ENCODE assay signal across 8 cellular contexts in genomic region chr17:8382880-8383142, GRCh38. TPM values are rescaled to one million over a fixed set of nuclear protein-coding genes. Genes with fewer than 3 reads are reported as not detected.
DNase-seq lines count a peak whose midpoint lies in the region; ATAC-seq and TF ChIP-seq lines count a peak whose summit lies in the region.

No MANE protein-coding gene starts in this region.

- H3K9ac ChIP-seq in Loucy (ENCODE audit: low read depth, low read length, poor library complexity, severe bottlenecking) (peak overlapping the region; percentile 91), neural progenitor cell (peak overlapping the region; percentile 99)

- H3K4me2 ChIP-seq in Loucy (ENCODE audit: low read depth, low read length, poor library complexity, severe bottlenecking) (peak overlapping the region; percentile 99), neural progenitor cell (peak overlapping the region; percentile 93)

- DNase-seq in CD8-positive, alpha-beta memory T cell: no peak
- DNase-seq in endothelial cell (ENCODE audit: low spot score) (no peak), neural progenitor cell (ENCODE audit: low spot score) (no peak), GM20000 (ENCODE audit: low spot score) (no peak), DMS79 treated with DMSO at 0.1 percent for 48 hours (lab: John Stamatoyannopoulos, UW) (no peak), cerebellar nuclear complex (lab: John Stamatoyannopoulos, UW) (no peak)

- H3K27me3 Mint-ChIP-seq in CD8-positive, alpha-beta memory T cell: peaks cover 0 to 2% of the 10 kb centered on the region in 2 donors
- H3K27me3 Mint-ChIP-seq in endothelial cell (ENCODE audit: unreplicated experiment): peaks cover 19% of the 10 kb centered on the region
- H3K27me3 Mint-ChIP-seq in neural progenitor cell (ENCODE audit: insufficient read depth, low read depth): no peaks in the 10 kb centered on the region

- TF ChIP-seq CTCF in Loucy (conservative IDR thresholded peaks at IDR 0.05; ENCODE audit: low read length): no peak
- no peak for TF ChIP-seq CTCF in endothelial cell (IDR thresholded peaks at IDR 0.05; ENCODE audit: unreplicated experiment)
- TF ChIP-seq CTCF in neural progenitor cell (IDR thresholded peaks at IDR 0.05): no peak
- no peak for TF ChIP-seq CTCF in GM20000 (IDR thresholded peaks at IDR 0.05; ENCODE audit: extremely low read depth, missing control alignments)

- peaks cover 15% of the 10 kb centered on the region; the same call in 1 of the 2 replicates for H3F3A ChIP-seq in Loucy (ENCODE audit: low read depth)
- H3F3A ChIP-seq in neural progenitor cell (ENCODE audit: low read depth): peaks cover 60% of the 10 kb centered on the region

- no peak overlapping the region for H2AFZ ChIP-seq in Loucy (ENCODE audit: low read length)
- H2AFZ ChIP-seq in neural progenitor cell (replicated peaks): peak overlapping the region; percentile 59

- H3K4me1 ChIP-seq in CD8-positive, alpha-beta memory T cell (ENCODE audit: insufficient read depth, low read length): peaks cover 48% of the 10 kb centered on the region
- H3K4me1 ChIP-seq in Loucy (ENCODE audit: insufficient read depth, low read length, poor library complexity, severe bottlenecking) (peaks cover 41% of the 10 kb centered on the region), neural progenitor cell (peaks cover 17% of the 10 kb centered on the region)

- peak overlapping the region; percentile 90 for H3K4me3 ChIP-seq in CD8-positive, alpha-beta memory T cell (ENCODE audit: low read length)
- peak overlapping the region; percentile 87 for H3K4me3 ChIP-seq in Loucy (ENCODE audit: low read length, poor library complexity, severe bottlenecking)
- peak overlapping the region; percentile 91 for H3K4me3 ChIP-seq in neural progenitor cell

- no peaks in the 10 kb centered on the region for H3K9me3 Mint-ChIP-seq in CD8-positive, alpha-beta memory T cell
- H3K9me3 Mint-ChIP-seq in endothelial cell (ENCODE audit: unreplicated experiment): no peaks in the 10 kb centered on the region
- no peaks in the 10 kb centered on the region for H3K9me3 Mint-ChIP-seq in neural progenitor cell

- peaks cover 61% of the 10 kb centered on the region for H3K79me2 ChIP-seq in Loucy (ENCODE audit: insufficient read depth, low read length)
- peaks cover 56% of the 10 kb centered on the region for H3K79me2 ChIP-seq in neural progenitor cell (ENCODE audit: low read depth)

- CTCF ChIA-PET in CD8-positive, alpha-beta memory T cell (lab: Charles Lee): interaction anchor here (0.7 to 1.9 kb wide), 5 partner anchors 12 to 553 kb away, joined by 3 to 7 read pairs (median 3); no protein-coding TSS in a partner anchor

- peak overlapping the region; percentile 90 to 99 (median 94) for H3K27ac Mint-ChIP-seq in CD8-positive, alpha-beta memory T cell
- H3K27ac Mint-ChIP-seq in endothelial cell (ENCODE audit: unreplicated experiment) (peak overlapping the region; percentile 94), neural progenitor cell (peak overlapping the region; percentile 96)

- no peaks in the 10 kb centered on the region for H3K9me2 ChIP-seq in Loucy (replicated peaks; ENCODE audit: low read depth, low read length)

- H3K36me3 Mint-ChIP-seq in CD8-positive, alpha-beta memory T cell: peaks cover 10 to 51% (median 17%) of the 10 kb centered on the region in 3 donors
- H3K36me3 Mint-ChIP-seq in endothelial cell (ENCODE audit: low read depth, unreplicated experiment) (peaks cover 18% of the 10 kb centered on the region), neural progenitor cell (peaks cover 17% of the 10 kb centered on the region)

- H3K4me3 Mint-ChIP-seq in CD8-positive, alpha-beta memory T cell: peak overlapping the region; percentile 94 to 100 (median 97)
- H3K4me3 Mint-ChIP-seq in endothelial cell (ENCODE audit: unreplicated experiment) (peak overlapping the region; percentile 100), neural progenitor cell (peak overlapping the region; percentile 100)

- H3K36me3 ChIP-seq in CD8-positive, alpha-beta memory T cell (ENCODE audit: insufficient read depth, low read length): peaks cover 34% of the 10 kb centered on the region
- H3K36me3 ChIP-seq in Loucy (ENCODE audit: insufficient read depth, low read length) (peaks cover 36% of the 10 kb centered on the region), neural progenitor cell (peaks cover 19% of the 10 kb centered on the region)

- no peaks in the 10 kb centered on the region for H3K27me3 ChIP-seq in CD8-positive, alpha-beta memory T cell (ENCODE audit: insufficient read depth, low read length, poor library complexity, severe bottlenecking)
- H3K27me3 ChIP-seq in Loucy (ENCODE audit: insufficient read depth, low read length, poor library complexity, severe bottlenecking) (peaks cover 8% of the 10 kb centered on the region), neural progenitor cell (no peaks in the 10 kb centered on the region)

- H4K20me1 ChIP-seq in Loucy (ENCODE audit: insufficient read depth, low read length, poor library complexity, severe bottlenecking) (peaks cover 48% of the 10 kb centered on the region), neural progenitor cell (ENCODE audit: low read depth) (peaks cover 51% of the 10 kb centered on the region)

- TF ChIP-seq POLR2A in GM18505 (IDR thresholded peaks at IDR 0.05; ENCODE audit: borderline replicate concordance, extremely low read depth, insufficient read depth, insufficient read length): no peak

- POLR2A ChIA-PET in CD8-positive, alpha-beta memory T cell (lab: Charles Lee): interaction anchor here (1.3 kb wide), 1 partner anchor 53 kb away, joined by 6 read pairs; the partner anchor contains the start of gene NDEL1

- peak overlapping the region; percentile 75 for H3K27ac ChIP-seq in CD8-positive, alpha-beta memory T cell (ENCODE audit: low read depth, low read length)
- peak overlapping the region; percentile 83 for H3K27ac ChIP-seq in neural progenitor cell

- no peaks in the 10 kb centered on the region for H3K9me3 ChIP-seq in CD8-positive, alpha-beta memory T cell (ENCODE audit: low read length)
- H3K9me3 ChIP-seq in Loucy (ENCODE audit: insufficient read depth, low read depth, low read length): no peaks in the 10 kb centered on the region
- no peaks in the 10 kb centered on the region for H3K9me3 ChIP-seq in neural progenitor cell (ENCODE audit: low read depth)

- no peak for ATAC-seq in GM18505 (IDR thresholded peaks at IDR 0.05; ENCODE audit: unreplicated experiment)

- peaks cover 55 to 75% (median 74%) of the 10 kb centered on the region in 3 donors for H3K4me1 Mint-ChIP-seq in CD8-positive, alpha-beta memory T cell
- H3K4me1 Mint-ChIP-seq in endothelial cell (ENCODE audit: unreplicated experiment) (peaks cover 49% of the 10 kb centered on the region), neural progenitor cell (peaks cover 30% of the 10 kb centered on the region)

RNA-seq across cellular contexts. Expression of gene RPL26, which starts 0.2 kb away (rescaled TPM):
- total RNA-seq in CD8-positive, alpha-beta memory T cell: 1,000 to 10,000 TPM; 2,453 to 2,522 TPM
- 1,507 TPM for polyA plus RNA-seq in CD8-positive, alpha-beta memory T cell
- total RNA-seq in endothelial cell (ENCODE audit: unreplicated experiment): 1,901 TPM
- total RNA-seq in neural progenitor cell (ENCODE audit: low replicate concordance): 5,403 and 8,768 TPM in 2 replicates

RNA-seq across cellular contexts. Expression of gene RNF222, which starts 14.8 kb away (rescaled TPM):
- not detected for total RNA-seq in CD8-positive, alpha-beta memory T cell
- polyA plus RNA-seq in CD8-positive, alpha-beta memory T cell: 0.18 TPM
- total RNA-seq in endothelial cell (ENCODE audit: unreplicated experiment) (not detected), neural progenitor cell (ENCODE audit: low replicate concordance) (not detected in 2 replicates)

RNA-seq across cellular contexts. Expression of gene ODF4, which starts 43.2 kb away (rescaled TPM):
- total RNA-seq in CD8-positive, alpha-beta memory T cell: not detected
- polyA plus RNA-seq in CD8-positive, alpha-beta memory T cell: not detected
- not detected for total RNA-seq in endothelial cell (ENCODE audit: unreplicated experiment)
- not detected in 2 replicates for total RNA-seq in neural progenitor cell (ENCODE audit: low replicate concordance)

RNA-seq across cellular contexts. Expression of gene NDEL1, which starts 52.9 kb away (rescaled TPM):
- 10 to 100 TPM; 50.6 to 57.1 TPM for total RNA-seq in CD8-positive, alpha-beta memory T cell
- 66.6 TPM for polyA plus RNA-seq in CD8-positive, alpha-beta memory T cell
- 82.4 TPM for total RNA-seq in endothelial cell (ENCODE audit: unreplicated experiment)
- 26.9 and 31.6 TPM in 2 replicates for total RNA-seq in neural progenitor cell (ENCODE audit: low replicate concordance)
